In genomic region chr3:10945683-10946287, GRCh38 we compare ENCODE assay signal across 8 cellular contexts. TPM values are rescaled to one million over a fixed set of nuclear protein-coding genes. Genes with fewer than 3 reads are reported as not detected.
DNase-seq lines count a peak whose midpoint lies in the region; ATAC-seq and TF ChIP-seq lines count a peak whose summit lies in the region.

No MANE protein-coding gene starts in this region.

- H3K4me3 ChIP-seq in HFF-Myc (replicated peaks; ENCODE audit: low read depth, low read length) (no peak overlapping the region), ascending aorta (no peak overlapping the region), right cardiac atrium (ENCODE audit: low read length) (no peak overlapping the region), gastrocnemius medialis (no peak overlapping the region)

- no peak for TF ChIP-seq POLR2A in gastrocnemius medialis (IDR thresholded peaks at IDR 0.05)

- intact Hi-C loops in ascending aorta (cut with DNase I) (loop anchor here (1.0 to 5.0 kb wide), 2 partner anchors 114 to 392 kb away; no protein-coding TSS in a partner anchor), right cardiac atrium (cut with DNase I) (loop anchor here in 1 of 4 donors (1.0 to 10.0 kb wide), 2 partner anchors 114 to 181 kb away; no protein-coding TSS in a partner anchor), gastrocnemius medialis (cut with DNase I; ENCODE audit: low total_unique reads) (loop anchor here (1.0 kb wide), 2 partner anchors 38 to 115 kb away; no protein-coding TSS in a partner anchor)

- 51% methylated on average over 8 of the region's 8 CpGs for WGBS in right cardiac atrium

- H3K4me1 ChIP-seq in ascending aorta (no peaks in the 10 kb centered on the region), right cardiac atrium (ENCODE audit: control insufficient read depth, insufficient read depth, low read length) (no peaks in the 10 kb centered on the region), gastrocnemius medialis (no peaks in the 10 kb centered on the region)

- H3K27ac ChIP-seq in ascending aorta, result no peak overlapping the region
- H3K27ac ChIP-seq in right cardiac atrium (ENCODE audit: low read length), result no peak overlapping the region
- H3K27ac ChIP-seq in gastrocnemius medialis, result no peak overlapping the region

- DNase-seq in Daoy (ENCODE audit: low read depth), result peak; percentile 59
- no peak for DNase-seq in HFF-Myc (ENCODE audit: extremely low read depth, low read depth)
- DNase-seq in SK-N-DZ (ENCODE audit: low spot score), result peak; percentile 65
- DNase-seq in ascending aorta (ENCODE audit: low spot score in 2 of 2), result no peak
- peak; percentile 59 to 86 (median 85) for DNase-seq in right cardiac atrium
- peak in 1 of 2 donors; percentile 22 for DNase-seq in gastrocnemius medialis
- DNase-seq in occipital lobe (lab: John Stamatoyannopoulos, UW), result no peak

- no peaks in the 10 kb centered on the region for H3K9me3 ChIP-seq in ascending aorta
- H3K9me3 ChIP-seq in right cardiac atrium (ENCODE audit: control insufficient read depth, low read length), result no peaks in the 10 kb centered on the region
- H3K9me3 ChIP-seq in gastrocnemius medialis, result no peaks in the 10 kb centered on the region

- no peaks in the 10 kb centered on the region for H3K36me3 ChIP-seq in ascending aorta
- H3K36me3 ChIP-seq in gastrocnemius medialis, result no peaks in the 10 kb centered on the region

- in situ Hi-C loops in gastrocnemius medialis (cut with MboI; ENCODE audit: low sequenced_read_pairs in 4 of 4), result loop anchor here in 2 of 4 donors (5.0 to 10.0 kb wide), 2 partner anchors 109 to 112 kb away; no protein-coding TSS in a partner anchor

- peak; percentile 83 for TF ChIP-seq CTCF in HFF-Myc (IDR thresholded peaks at IDR 0.05; ENCODE audit: low read depth, low read length, missing control alignments)
- peak; percentile 68 to 91 (median 72) for TF ChIP-seq CTCF in ascending aorta (IDR thresholded peaks at IDR 0.05)
- peak; percentile 57 to 91 (median 89) for TF ChIP-seq CTCF in gastrocnemius medialis (IDR thresholded peaks at IDR 0.05 in 4 of 5, conservative IDR thresholded peaks at IDR 0.05 in 1 of 5)

- ATAC-seq in right cardiac atrium, result peak; percentile 77 to 86
- peak; percentile 42 to 78 for ATAC-seq in gastrocnemius medialis
- ATAC-seq in GM21526 (IDR thresholded peaks at IDR 0.05; ENCODE audit: low FRiP score, unreplicated experiment), result no peak

- no peaks in the 10 kb centered on the region for H3K27me3 ChIP-seq in ascending aorta
- no peaks in the 10 kb centered on the region for H3K27me3 ChIP-seq in right cardiac atrium (ENCODE audit: control insufficient read depth, insufficient read depth)
- H3K27me3 ChIP-seq in gastrocnemius medialis, result peaks cover 0 to 10% (median 0%) of the 10 kb centered on the region in 3 donors

RNA-seq across cellular contexts. Expression of gene SLC6A1, which starts 46.8 kb away (rescaled TPM):
- total RNA-seq in Daoy (2014; rRNA removed; shearing (Covaris generic)), result 0.11 TPM in 1 of 2 replicates, not detected in the other
- polyA plus RNA-seq in SK-N-DZ (2014; cell fraction: cytosol; rRNA removed), result not detected in 2 replicates
- not detected in 2 replicates for polyA plus RNA-seq in SK-N-DZ (2014; cell fraction: nucleus; rRNA removed)
- total RNA-seq in ascending aorta (6.3 TPM), right cardiac atrium (1 to 10 TPM in 3 of 4 donors, under 1 TPM in 1; 0.89 to 3.3 (median 2.5) TPM), gastrocnemius medialis (under 1 TPM; 0.23 to 0.36 (median 0.31) TPM), occipital lobe (61.1 TPM)
- 3.0 TPM for polyA plus RNA-seq in right cardiac atrium

Comparison
In these comparisons a context has a peak if more than half of its experiments do, and no peak if none do; other contexts are left out.
1. DNase-seq: peak in Daoy (single experiment), SK-N-DZ (single experiment) and right cardiac atrium (3 of 3); none in HFF-Myc (single experiment), ascending aorta (0 of 2) and occipital lobe (single experiment).
2. Peak in every context shown above with its lines, with median percentiles within 50 percentile points of each other: CTCF ChIP-seq.